1 cellular context compared by ENCODE assay signal in the genomic region with DNA sequence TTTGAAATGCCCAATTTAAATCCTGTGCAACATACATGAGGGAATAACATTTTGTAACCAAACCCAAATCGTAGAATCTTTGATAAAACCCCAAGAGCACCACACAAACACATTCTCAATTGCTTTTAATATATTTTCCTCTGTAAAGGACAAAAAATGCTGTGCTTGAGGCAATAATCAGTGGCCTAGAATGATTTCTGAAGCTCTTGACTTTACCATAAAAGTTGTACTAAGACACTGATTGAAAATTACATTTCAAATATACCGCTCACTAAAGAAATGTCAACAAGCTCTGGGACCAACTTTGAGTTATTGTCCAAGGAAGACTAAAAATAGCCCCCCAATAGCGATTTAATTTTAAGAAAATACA.
TF ChIP-seq lines count a peak whose summit lies in the region.

No MANE protein-coding gene starts in this region.

TF ChIP-seq in HCT116, 20 proteins besides CTCF, POLR2A, EP300 and RAD21:
- TF ChIP-seq, protein P1, sequence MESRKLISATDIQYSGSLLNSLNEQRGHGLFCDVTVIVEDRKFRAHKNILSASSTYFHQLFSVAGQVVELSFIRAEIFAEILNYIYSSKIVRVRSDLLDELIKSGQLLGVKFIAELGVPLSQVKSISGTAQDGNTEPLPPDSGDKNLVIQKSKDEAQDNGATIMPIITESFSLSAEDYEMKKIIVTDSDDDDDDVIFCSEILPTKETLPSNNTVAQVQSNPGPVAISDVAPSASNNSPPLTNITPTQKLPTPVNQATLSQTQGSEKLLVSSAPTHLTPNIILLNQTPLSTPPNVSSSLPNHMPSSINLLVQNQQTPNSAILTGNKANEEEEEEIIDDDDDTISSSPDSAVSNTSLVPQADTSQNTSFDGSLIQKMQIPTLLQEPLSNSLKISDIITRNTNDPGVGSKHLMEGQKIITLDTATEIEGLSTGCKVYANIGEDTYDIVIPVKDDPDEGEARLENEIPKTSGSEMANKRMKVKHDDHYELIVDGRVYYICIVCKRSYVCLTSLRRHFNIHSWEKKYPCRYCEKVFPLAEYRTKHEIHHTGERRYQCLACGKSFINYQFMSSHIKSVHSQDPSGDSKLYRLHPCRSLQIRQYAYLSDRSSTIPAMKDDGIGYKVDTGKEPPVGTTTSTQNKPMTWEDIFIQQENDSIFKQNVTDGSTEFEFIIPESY (IDR thresholded peaks at IDR 0.05; ENCODE audit: extremely low read depth, insufficient replicate concordance, low read length), result no peak
- TF ChIP-seq ZNF274 (IDR thresholded peaks at IDR 0.05; ENCODE audit: low read depth, low read length), result no peak
